ENCODE assay signal across 15 cellular contexts in the genomic region with DNA sequence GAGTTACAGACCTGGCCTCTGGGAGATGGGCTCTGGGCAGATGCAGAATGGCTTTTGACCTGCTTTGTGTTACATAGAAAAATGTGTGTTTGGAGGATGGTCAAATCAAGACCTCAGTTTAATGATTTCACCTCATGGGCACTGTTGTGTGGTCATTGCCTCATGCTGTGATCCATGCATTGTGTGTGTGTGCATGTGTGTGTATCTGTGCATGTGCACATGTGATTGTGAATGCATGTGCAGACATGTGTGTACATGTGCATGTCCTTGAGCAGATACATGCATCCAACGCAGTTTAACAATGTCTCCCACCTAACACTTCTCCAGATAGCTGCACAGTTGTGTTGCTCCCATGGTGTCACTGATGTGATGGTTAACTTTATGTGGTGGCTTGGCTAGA. TPM values are rescaled to one million over a fixed set of nuclear protein-coding genes. Genes with fewer than 3 reads are reported as not detected.
"Had no signal": no experiment of that assay in that cellular context is flagged by ENCODE, and none has a peak within 500 bp of the region (broad histone marks: within the 10 kb centered on the region; RNA-seq: fewer than 3 reads in every experiment).

No MANE protein-coding gene starts in this region.

- H3K4me1 ChIP-seq: colonic mucosa had no signal

- H3K36me3 ChIP-seq: colonic mucosa, tibial nerve had no signal

- H3K4me3 Mint-ChIP-seq: activated naive CD8-positive, alpha-beta T cell treated with anti-CD3 and anti-CD28 coated beads, Interleukin-2, amount 10 ng/mL, durations not matched to agents 7 days and 5 days; natural killer cell treated with Interleukin-12 subunit alpha and Interleukin-12 subunit beta and Interleukin-15 and Interleukin-18, amount 100 ng/mL, for 72 hours; T-cell had no signal

- H3K4me3 ChIP-seq: colonic mucosa, SK-N-MC, tibial nerve had no signal

- H3K27me3 ChIP-seq: colonic mucosa, tibial nerve had no signal

- H3K9me3 ChIP-seq: colonic mucosa, tibial nerve had no signal

- DNase-seq: activated CD4-positive, alpha-beta T cell treated with anti-CD3 and anti-CD28 coated beads for 1 hour; activated CD4-positive, alpha-beta T cell treated with anti-CD3 and anti-CD28 coated beads, Interleukin-2, amount 50 U/mL, for 48 hours; activated gamma-delta T cell; activated naive CD8-positive, alpha-beta T cell treated with anti-CD3 and anti-CD28 coated beads, Interleukin-2, amount 10 ng/mL, durations not matched to agents 7 days and 5 days; activated T-cell treated with anti-CD3 and anti-CD28 coated beads, Interleukin-2, amount 50 U/mL, for 48 hours; aorta; colonic mucosa; effector CD8-positive, alpha-beta T cell; left colon; T-cell; T1000 had no signal

- H3K4me1 Mint-ChIP-seq: activated naive CD8-positive, alpha-beta T cell treated with anti-CD3 and anti-CD28 coated beads, Interleukin-2, amount 10 ng/mL, durations not matched to agents 7 days and 5 days had no signal

- H3K9me3 Mint-ChIP-seq: activated naive CD8-positive, alpha-beta T cell treated with anti-CD3 and anti-CD28 coated beads, Interleukin-2, amount 10 ng/mL, durations not matched to agents 7 days and 5 days; natural killer cell treated with Interleukin-12 subunit alpha and Interleukin-12 subunit beta and Interleukin-15 and Interleukin-18, amount 100 ng/mL, for 72 hours; T-cell had no signal

- H3K36me3 Mint-ChIP-seq: natural killer cell treated with Interleukin-12 subunit alpha and Interleukin-12 subunit beta and Interleukin-15 and Interleukin-18, amount 100 ng/mL, for 72 hours; T-cell had no signal

- H3K27ac ChIP-seq: colonic mucosa, epithelial cell of prostate, SK-N-MC had no signal

- H3K27ac Mint-ChIP-seq: activated naive CD8-positive, alpha-beta T cell treated with anti-CD3 and anti-CD28 coated beads, Interleukin-2, amount 10 ng/mL, durations not matched to agents 7 days and 5 days; natural killer cell treated with Interleukin-12 subunit alpha and Interleukin-12 subunit beta and Interleukin-15 and Interleukin-18, amount 100 ng/mL, for 72 hours; T-cell had no signal

RNA-seq across cellular contexts. Expression of a gene that starts 40.1 kb away (rescaled TPM):
- total RNA-seq: natural killer cell treated with Interleukin-12 subunit alpha and Interleukin-12 subunit beta and Interleukin-15 and Interleukin-18, amount 100 ng/mL, for 72 hours had no signal
